ENCODE assay signal across 19 cellular contexts in the genomic region with DNA sequence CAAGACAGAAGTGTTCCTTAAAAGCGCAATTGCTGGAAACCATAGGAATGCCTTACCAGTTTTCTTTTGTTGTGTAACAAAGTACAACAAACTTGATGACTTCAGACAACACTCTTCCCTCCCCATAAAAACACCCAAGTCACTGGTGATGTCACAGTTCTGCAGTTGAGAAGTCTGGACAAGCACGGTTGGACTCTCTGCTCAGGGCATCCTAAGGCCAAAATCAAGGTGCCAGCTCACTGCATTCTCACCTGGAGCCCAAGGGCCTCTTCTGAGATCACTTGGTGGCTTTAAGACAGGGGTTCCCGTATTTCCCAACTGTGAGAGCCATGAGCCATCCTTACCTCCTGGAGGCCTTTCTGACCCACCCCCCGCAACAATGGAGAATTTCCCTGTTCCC. TPM values are rescaled to one million over a fixed set of nuclear protein-coding genes. Genes with fewer than 3 reads are reported as not detected.
DNase-seq lines count a peak whose midpoint lies in the region; ATAC-seq, FAIRE-seq and TF ChIP-seq lines count a peak whose summit lies in the region.
"Had no signal": no experiment of that assay in that cellular context is flagged by ENCODE, and none has a peak within 500 bp of the region (broad histone marks: within the 10 kb centered on the region; RNA-seq: fewer than 3 reads in every experiment).

No MANE protein-coding gene starts in this region.

- peak overlapping the region; percentile 78 for H3K27ac ChIP-seq in endothelial cell of umbilical vein (ENCODE audit: insufficient read depth, low read depth, low read length)
- no peak overlapping the region for H3K27ac ChIP-seq in Karpas-422 (ENCODE audit: low read length)
- H3K27ac ChIP-seq: ascending aorta, PC-9, thoracic aorta had no signal

- H3K9me2 ChIP-seq in Karpas-422 (replicated peaks; ENCODE audit: insufficient read depth, low read length): no peaks in the 10 kb centered on the region

- H3K4me3 Mint-ChIP-seq in activated naive CD4-positive, alpha-beta T cell treated with anti-CD3 and anti-CD28 coated beads for 36 hours: peak overlapping the region; percentile 86
- H3K4me3 Mint-ChIP-seq in activated CD8-positive, alpha-beta T cell treated with anti-CD3 and anti-CD28 coated beads for 36 hours: peak overlapping the region; percentile 84
- peak overlapping the region; percentile 65 to 97 for H3K4me3 Mint-ChIP-seq in stimulated activated naive CD8-positive, alpha-beta T cell treated with anti-CD3 and anti-CD28 coated beads, Interleukin-15, amount 100 ng/mL, for 72 hours

- H3K9me1 ChIP-seq in endothelial cell of umbilical vein (replicated peaks; ENCODE audit: control insufficient read depth, extremely low read depth, insufficient read depth, low read length): no peaks in the 10 kb centered on the region

- no peaks in the 10 kb centered on the region for H3K36me3 ChIP-seq in endothelial cell of umbilical vein (ENCODE audit: control insufficient read depth in 2 of 2, extremely low read depth in 1 of 2, insufficient read depth in 2 of 2, low read length in 2 of 2)
- H3K36me3 ChIP-seq in Karpas-422 (ENCODE audit: insufficient read depth, low read length): no peaks in the 10 kb centered on the region
- H3K36me3 ChIP-seq: ascending aorta, esophagus muscularis mucosa, thoracic aorta had no signal

- DNase-seq in activated naive CD4-positive, alpha-beta T cell treated with anti-CD3 and anti-CD28 coated beads for 36 hours: no peak
- DNase-seq in activated naive CD4-positive, alpha-beta T cell treated with anti-CD3 and anti-CD28 coated beads, Interleukin-2, amount 50 U/mL, for 16 hours: no peak
- no peak for DNase-seq in activated CD8-positive, alpha-beta T cell treated with anti-CD3 and anti-CD28 coated beads for 36 hours
- DNase-seq in endothelial cell of umbilical vein (ENCODE audit: low read depth, low spot score) (no peak), Karpas-422 (no peak)
- DNase-seq in stimulated activated naive CD8-positive, alpha-beta T cell treated with anti-CD3 and anti-CD28 coated beads, Interleukin-15, amount 100 ng/mL, for 72 hours: peak in 1 of 2 donors; percentile 28
- DNase-seq in NK-92 treated with Interleukin-12 subunit alpha and Interleukin-12 subunit beta, amount 100 ng/mL, for 24 hours (lab: John Stamatoyannopoulos, UW): no peak
- DNase-seq: cortex of kidney, GF-D8, hippocampal formation, NCI-H187, NCI-H524 treated with DMSO at 0.1 percent for 48 hours, PC-9 had no signal

- peaks cover 62% of the 10 kb centered on the region for H3K4me1 Mint-ChIP-seq in activated naive CD4-positive, alpha-beta T cell treated with anti-CD3 and anti-CD28 coated beads for 36 hours (ENCODE audit: low read depth)
- H3K4me1 Mint-ChIP-seq in activated CD8-positive, alpha-beta T cell treated with anti-CD3 and anti-CD28 coated beads for 36 hours (ENCODE audit: low read depth): peaks cover 53% of the 10 kb centered on the region
- H3K4me1 Mint-ChIP-seq in stimulated activated naive CD8-positive, alpha-beta T cell treated with anti-CD3 and anti-CD28 coated beads, Interleukin-15, amount 100 ng/mL, for 72 hours: peaks cover 82% of the 10 kb centered on the region

- TF ChIP-seq CTCF in activated CD8-positive, alpha-beta T cell treated with anti-CD3 and anti-CD28 coated beads for 36 hours (IDR thresholded peaks at IDR 0.05): no peak
- TF ChIP-seq CTCF in endothelial cell of umbilical vein (IDR thresholded peaks at IDR 0.05; ENCODE audit: extremely low read depth in 1 of 2, insufficient read depth in 1 of 2, low read depth in 1 of 2, low read length in 2 of 2): no peak

- H3K4me3 ChIP-seq in endothelial cell of umbilical vein (replicated peaks in 1 of 3; ENCODE audit: insufficient read depth in 1 of 3, low read depth in 1 of 3, low read length in 3 of 3) (no peak overlapping the region), Karpas-422 (ENCODE audit: low read length) (no peak overlapping the region)
- H3K4me3 ChIP-seq: ascending aorta, PC-9, thoracic aorta had no signal

- H3K27ac Mint-ChIP-seq in activated naive CD4-positive, alpha-beta T cell treated with anti-CD3 and anti-CD28 coated beads for 36 hours: peak overlapping the region; percentile 97
- peak overlapping the region; percentile 98 for H3K27ac Mint-ChIP-seq in activated CD8-positive, alpha-beta T cell treated with anti-CD3 and anti-CD28 coated beads for 36 hours
- peak overlapping the region; percentile 28 to 98 for H3K27ac Mint-ChIP-seq in stimulated activated naive CD8-positive, alpha-beta T cell treated with anti-CD3 and anti-CD28 coated beads, Interleukin-15, amount 100 ng/mL, for 72 hours

- BruUV-seq in endothelial cell of umbilical vein (replicated peaks; lab: Mats Ljungman, UMichigan): no TSS peak

- H3K9me3 ChIP-seq in endothelial cell of umbilical vein (replicated peaks; ENCODE audit: control insufficient read depth, insufficient read depth, low read length) (no peaks in the 10 kb centered on the region), Karpas-422 (ENCODE audit: low read length) (no peaks in the 10 kb centered on the region)
- H3K9me3 ChIP-seq: ascending aorta, esophagus muscularis mucosa, thoracic aorta had no signal

- FAIRE-seq in endothelial cell of umbilical vein (lab: Jason Lieb, UNC): no peak
- FAIRE-seq: D721Med had no signal

- dilution Hi-C loops in endothelial cell of umbilical vein (cut with MboI; ENCODE audit: extremely low pct_ligation_motif_present, low sequenced_read_pairs): no loop called here

- H3K4me1 ChIP-seq in endothelial cell of umbilical vein (ENCODE audit: control insufficient read depth, extremely low read depth, insufficient read depth, low read length) (peaks cover 17% of the 10 kb centered on the region), Karpas-422 (ENCODE audit: low read length) (peaks cover 6% of the 10 kb centered on the region)
- H3K4me1 ChIP-seq: ascending aorta, esophagus muscularis mucosa had no signal

- H3K9ac ChIP-seq in endothelial cell of umbilical vein (replicated peaks; ENCODE audit: extremely low read depth, insufficient read depth, low read length): no peak overlapping the region
- no peak overlapping the region for H3K9ac ChIP-seq in Karpas-422 (ENCODE audit: low read length)

- H3K9me3 Mint-ChIP-seq in activated naive CD4-positive, alpha-beta T cell treated with anti-CD3 and anti-CD28 coated beads for 36 hours: no peaks in the 10 kb centered on the region
- H3K9me3 Mint-ChIP-seq in activated CD8-positive, alpha-beta T cell treated with anti-CD3 and anti-CD28 coated beads for 36 hours: no peaks in the 10 kb centered on the region
- H3K9me3 Mint-ChIP-seq in stimulated activated naive CD8-positive, alpha-beta T cell treated with anti-CD3 and anti-CD28 coated beads, Interleukin-15, amount 100 ng/mL, for 72 hours: no peaks in the 10 kb centered on the region

- H3K27me3 Mint-ChIP-seq in activated naive CD4-positive, alpha-beta T cell treated with anti-CD3 and anti-CD28 coated beads for 36 hours (ENCODE audit: low read depth): no peaks in the 10 kb centered on the region
- no peaks in the 10 kb centered on the region for H3K27me3 Mint-ChIP-seq in activated CD8-positive, alpha-beta T cell treated with anti-CD3 and anti-CD28 coated beads for 36 hours
- H3K27me3 Mint-ChIP-seq in stimulated activated naive CD8-positive, alpha-beta T cell treated with anti-CD3 and anti-CD28 coated beads, Interleukin-15, amount 100 ng/mL, for 72 hours: no peaks in the 10 kb centered on the region

- intact Hi-C loops in activated naive CD4-positive, alpha-beta T cell treated with anti-CD3 and anti-CD28 coated beads for 36 hours (cut with micrococcal nuclease): loop anchor here (5.0 kb wide), 1 partner anchor 477 kb away; a partner anchor contains a TSS
- intact Hi-C loops in activated CD8-positive, alpha-beta T cell treated with anti-CD3 and anti-CD28 coated beads for 36 hours (cut with micrococcal nuclease): loop anchor here (5.0 kb wide), 2 partner anchors 52 to 67 kb away; a partner anchor contains a TSS
- intact Hi-C loops in endothelial cell of umbilical vein (cut with micrococcal nuclease): no loop called here

- H3K4me2 ChIP-seq in endothelial cell of umbilical vein (ENCODE audit: insufficient read depth, low read length): no peak overlapping the region
- H3K4me2 ChIP-seq in Karpas-422 (ENCODE audit: low read depth, low read length, poor library complexity, severe bottlenecking): no peak overlapping the region
- H3K4me2 ChIP-seq: PC-9 had no signal

- ATAC-seq in activated CD8-positive, alpha-beta T cell treated with anti-CD3 and anti-CD28 coated beads for 36 hours: no peak
- ATAC-seq in stimulated activated naive CD8-positive, alpha-beta T cell treated with anti-CD3 and anti-CD28 coated beads, Interleukin-15, amount 100 ng/mL, for 72 hours: no peak
- no peak for ATAC-seq in GM21576 (IDR thresholded peaks at IDR 0.05; ENCODE audit: unreplicated experiment)
- ATAC-seq: SK-N-SH treated with all-trans-retinoic acid at 6 μM for 48 hours had no signal

- CTCF ChIA-PET in activated naive CD4-positive, alpha-beta T cell treated with anti-CD3 and anti-CD28 coated beads for 36 hours (lab: Charles Lee): no interaction called here
- CTCF ChIA-PET in activated CD8-positive, alpha-beta T cell treated with anti-CD3 and anti-CD28 coated beads for 36 hours (lab: Charles Lee): interaction anchor here (4.1 kb wide), 1 partner anchor 40 kb away, joined by 23 read pairs; no protein-coding TSS in a partner anchor
- CTCF ChIA-PET in endothelial cell of umbilical vein (lab: Charles Lee): interaction anchor here (0.9 to 1.4 kb wide), 3 partner anchors 11 to 363 kb away, joined by 3 to 4 read pairs (median 3); a partner anchor contains a TSS

- no peak overlapping the region for H2AFZ ChIP-seq in endothelial cell of umbilical vein (ENCODE audit: low read depth, low read length)
- H2AFZ ChIP-seq in Karpas-422 (ENCODE audit: low read length): no peak overlapping the region
- H2AFZ ChIP-seq: PC-9 had no signal

- H3K36me3 Mint-ChIP-seq in activated naive CD4-positive, alpha-beta T cell treated with anti-CD3 and anti-CD28 coated beads for 36 hours (ENCODE audit: low read depth): peaks cover 12% of the 10 kb centered on the region
- H3K36me3 Mint-ChIP-seq in activated CD8-positive, alpha-beta T cell treated with anti-CD3 and anti-CD28 coated beads for 36 hours (ENCODE audit: low read depth): peaks cover 55% of the 10 kb centered on the region

- no peaks in the 10 kb centered on the region for H3K27me3 ChIP-seq in endothelial cell of umbilical vein (ENCODE audit: control insufficient read depth in 2 of 2, insufficient read depth in 2 of 2, low read length in 2 of 2)
- H3K27me3 ChIP-seq in Karpas-422 (ENCODE audit: low read length): no peaks in the 10 kb centered on the region
- H3K27me3 ChIP-seq: ascending aorta had no signal

- H4K20me1 ChIP-seq in endothelial cell of umbilical vein (replicated peaks; ENCODE audit: control insufficient read depth, extremely low read depth, insufficient read depth, low read length): no peaks in the 10 kb centered on the region
- 0 out of 2 replicates have a peak, but pooled peaks cover 2% of the 10 kb centered on the region for H4K20me1 ChIP-seq in Karpas-422 (ENCODE audit: insufficient read depth, low read depth, low read length)

- POLR2A ChIA-PET in activated CD8-positive, alpha-beta T cell treated with anti-CD3 and anti-CD28 coated beads for 36 hours (lab: Charles Lee): interaction anchor here (1.5 to 3.8 kb wide), 9 partner anchors 8 to 66 kb away, joined by 3 to 40 read pairs (median 8); no protein-coding TSS in a partner anchor
- POLR2A ChIA-PET in endothelial cell of umbilical vein (lab: Charles Lee): no interaction called here

- no peak for TF ChIP-seq POLR2A in endothelial cell of umbilical vein (IDR thresholded peaks at IDR 0.05; ENCODE audit: low read depth, low read length)

- no peaks in the 10 kb centered on the region for H3K79me2 ChIP-seq in endothelial cell of umbilical vein (ENCODE audit: control insufficient read depth, insufficient read depth, low read length)
- no peaks in the 10 kb centered on the region for H3K79me2 ChIP-seq in Karpas-422 (ENCODE audit: low read length)

RNA-seq across cellular contexts. Expression of a gene that starts 45.6 kb away (rescaled TPM):
- total RNA-seq in activated naive CD4-positive, alpha-beta T cell treated with anti-CD3 and anti-CD28 coated beads for 36 hours: 1 to 10 TPM; 6.3 to 7.0 TPM
- 10 to 100 TPM; 21.1 to 22.4 TPM for total RNA-seq in activated CD8-positive, alpha-beta T cell treated with anti-CD3 and anti-CD28 coated beads for 36 hours
- total RNA-seq in endothelial cell of umbilical vein: 19.3 and 22.7 TPM in 2 replicates
- polyA plus RNA-seq in endothelial cell of umbilical vein: 16.2 and 17.9 TPM in 2 replicates
- polyA plus RNA-seq in endothelial cell of umbilical vein (2011; cell fraction: cytosol; rRNA removed): 13.4 and 13.9 TPM in 2 replicates
- 15.0 and 18.1 TPM in 2 replicates for polyA plus RNA-seq in endothelial cell of umbilical vein (2011; cell fraction: nucleus; rRNA removed)
- polyA plus RNA-seq in endothelial cell of umbilical vein (2012): 19.5 and 22.5 TPM in 2 replicates
- polyA minus RNA-seq in endothelial cell of umbilical vein: 26.0 and 29.2 TPM in 2 replicates
- polyA minus RNA-seq in endothelial cell of umbilical vein (2011; cell fraction: cytosol; rRNA and poly(A)+ RNA removed): 9.0 TPM
- polyA minus RNA-seq in endothelial cell of umbilical vein (2011; cell fraction: nucleus; rRNA and poly(A)+ RNA removed): 13.7 and 13.8 TPM in 2 replicates
- 8.7 and 10.7 TPM in 2 replicates for total RNA-seq in Karpas-422 (2014; rRNA removed; shearing (Covaris generic); ENCODE audit: low replicate concordance)
